1 cellular context compared by ENCODE assay signal in genomic region chr7:100163871-100164270, GRCh38.
TF ChIP-seq lines count a peak whose summit lies in the region.

No MANE protein-coding gene starts in this region.

TF ChIP-seq in H1, 55 proteins besides CTCF, POLR2A, EP300 and RAD21:
- TF ChIP-seq ATF3 (IDR thresholded peaks at IDR 0.05; ENCODE audit: insufficient read depth, low read depth, low read length) = no peak
- TF ChIP-seq CHD2 (IDR thresholded peaks at IDR 0.05; ENCODE audit: low read length) = no peak
TF ChIP-seq in H1: peak in this region for 0.
